1 cellular context compared by ENCODE assay signal in the genomic region with DNA sequence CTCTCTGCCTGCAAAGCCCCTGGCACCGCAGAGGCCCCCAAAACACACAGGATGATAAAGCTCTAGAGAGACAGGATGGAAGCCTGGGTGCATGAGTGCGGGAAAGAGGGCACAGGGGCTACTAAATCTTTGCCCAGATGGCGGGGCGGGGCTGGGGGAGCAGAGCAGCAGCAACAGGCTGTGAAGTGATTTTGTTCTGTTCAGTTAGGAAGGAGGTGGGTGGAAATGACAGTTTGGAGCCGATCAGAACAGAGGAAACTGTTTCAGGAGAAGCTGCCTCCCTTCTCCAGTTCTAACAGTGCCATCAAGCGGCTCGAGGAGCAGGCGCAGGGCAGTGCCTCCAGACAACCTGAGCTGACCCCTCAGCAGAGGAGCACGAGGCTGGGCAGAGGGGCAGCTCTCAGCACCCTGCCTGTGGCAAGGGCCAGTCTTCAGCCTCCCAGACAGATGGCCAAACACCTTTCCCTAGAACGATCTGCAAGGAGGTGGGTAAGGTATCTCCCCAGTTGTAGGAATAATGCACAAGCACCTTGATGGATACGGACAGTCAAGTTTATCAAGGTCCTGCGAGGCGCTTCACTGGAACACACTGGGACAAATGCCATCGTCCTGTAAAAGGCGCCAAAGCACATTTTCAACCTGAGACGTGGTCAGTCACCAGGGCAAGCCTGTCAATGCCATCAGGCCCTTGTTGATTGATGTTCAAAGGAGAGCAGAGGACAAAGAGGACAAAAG.
A peak's percentile ranks its signal among the peaks of the same experiment; 100 is the strongest.
TF ChIP-seq lines count a peak whose summit lies in the region.

No MANE protein-coding gene starts in this region.

TF ChIP-seq in neural cell, 6 proteins besides CTCF, POLR2A, EP300 and RAD21 (continued from another document):
- TF ChIP-seq, protein P1, sequence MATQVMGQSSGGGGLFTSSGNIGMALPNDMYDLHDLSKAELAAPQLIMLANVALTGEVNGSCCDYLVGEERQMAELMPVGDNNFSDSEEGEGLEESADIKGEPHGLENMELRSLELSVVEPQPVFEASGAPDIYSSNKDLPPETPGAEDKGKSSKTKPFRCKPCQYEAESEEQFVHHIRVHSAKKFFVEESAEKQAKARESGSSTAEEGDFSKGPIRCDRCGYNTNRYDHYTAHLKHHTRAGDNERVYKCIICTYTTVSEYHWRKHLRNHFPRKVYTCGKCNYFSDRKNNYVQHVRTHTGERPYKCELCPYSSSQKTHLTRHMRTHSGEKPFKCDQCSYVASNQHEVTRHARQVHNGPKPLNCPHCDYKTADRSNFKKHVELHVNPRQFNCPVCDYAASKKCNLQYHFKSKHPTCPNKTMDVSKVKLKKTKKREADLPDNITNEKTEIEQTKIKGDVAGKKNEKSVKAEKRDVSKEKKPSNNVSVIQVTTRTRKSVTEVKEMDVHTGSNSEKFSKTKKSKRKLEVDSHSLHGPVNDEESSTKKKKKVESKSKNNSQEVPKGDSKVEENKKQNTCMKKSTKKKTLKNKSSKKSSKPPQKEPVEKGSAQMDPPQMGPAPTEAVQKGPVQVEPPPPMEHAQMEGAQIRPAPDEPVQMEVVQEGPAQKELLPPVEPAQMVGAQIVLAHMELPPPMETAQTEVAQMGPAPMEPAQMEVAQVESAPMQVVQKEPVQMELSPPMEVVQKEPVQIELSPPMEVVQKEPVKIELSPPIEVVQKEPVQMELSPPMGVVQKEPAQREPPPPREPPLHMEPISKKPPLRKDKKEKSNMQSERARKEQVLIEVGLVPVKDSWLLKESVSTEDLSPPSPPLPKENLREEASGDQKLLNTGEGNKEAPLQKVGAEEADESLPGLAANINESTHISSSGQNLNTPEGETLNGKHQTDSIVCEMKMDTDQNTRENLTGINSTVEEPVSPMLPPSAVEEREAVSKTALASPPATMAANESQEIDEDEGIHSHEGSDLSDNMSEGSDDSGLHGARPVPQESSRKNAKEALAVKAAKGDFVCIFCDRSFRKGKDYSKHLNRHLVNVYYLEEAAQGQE (IDR thresholded peaks at IDR 0.05; ENCODE audit: borderline replicate concordance): no peak
- TF ChIP-seq MXI1 (conservative IDR thresholded peaks at IDR 0.05; ENCODE audit: poor library complexity, severe bottlenecking) (peak; percentile 45), TAF1 (IDR thresholded peaks at IDR 0.05; ENCODE audit: low read depth) (no peak), EZH2 (IDR thresholded peaks at IDR 0.05; ENCODE audit: borderline replicate concordance, insufficient read depth, low read length, poor library complexity, severe bottlenecking) (no peak)
